In the genomic region with DNA sequence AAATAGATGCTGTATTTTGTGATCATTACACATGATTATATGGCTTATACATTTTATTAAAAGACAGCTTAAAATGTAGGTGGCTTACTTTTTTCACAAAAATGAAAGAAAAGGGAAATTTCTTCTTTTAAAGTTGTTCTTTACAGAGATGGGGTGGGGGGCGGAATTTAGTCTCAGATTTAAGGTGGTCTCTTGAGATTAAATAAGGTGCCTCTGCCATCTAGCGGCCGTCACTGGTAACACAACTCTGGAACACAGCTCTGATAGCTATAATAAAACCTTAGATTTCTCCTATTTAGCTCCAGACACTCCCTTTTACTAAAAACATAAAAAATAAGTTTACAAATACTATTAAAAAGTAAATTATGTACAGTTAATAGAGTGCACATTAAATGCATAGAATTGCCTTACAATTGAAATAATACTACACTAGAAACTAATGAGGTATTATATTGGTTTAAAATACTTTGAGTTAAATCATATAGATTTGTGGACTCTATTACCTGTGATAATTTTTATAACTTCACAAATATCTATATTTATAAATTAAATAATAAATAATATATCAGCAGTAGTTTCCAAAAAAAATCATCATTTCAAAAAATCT, we compare ENCODE assay signal across 8 cellular contexts.
DNase-seq lines count a peak whose midpoint lies in the region; ATAC-seq, FAIRE-seq and TF ChIP-seq lines count a peak whose summit lies in the region.

No MANE protein-coding gene starts in this region.

- CTCF ChIA-PET in A549 (lab: Yijun Ruan, JAX): interaction anchor here (0.6 to 4.8 kb wide), 31 partner anchors 9 to 1995 kb away, joined by 3 to 85 read pairs (median 3); no protein-coding TSS in a partner anchor

- H3K9me3 Mint-ChIP-seq in brain: no peaks in the 10 kb centered on the region

- H3K9me3 ChIP-seq in A549 (no peaks in the 10 kb centered on the region), T-helper 17 cell (ENCODE audit: control insufficient read depth, low read length, poor library complexity, severe bottlenecking) (no peaks in the 10 kb centered on the region)

- ATAC-seq in A549: peak in 1 of 2 experiments; percentile 59; a peak in 2 of 6 replicates
- ATAC-seq in T-helper 17 cell: peak; percentile 40

- FAIRE-seq in A549 (lab: Jason Lieb, UNC) (no peak), GM12891 (lab: Jason Lieb, UNC) (no peak)

- 4% methylated on average over 3 of the region's 3 CpGs for WGBS in A549 (ENCODE audit: missing lambda C conversion rate)

- H3K27me3 Mint-ChIP-seq in T-helper 17 cell (peaks cover 8% of the 10 kb centered on the region), brain (peaks cover 2% of the 10 kb centered on the region)

- no peak overlapping the region for H3K4me2 ChIP-seq in A549

- H3K4me3 Mint-ChIP-seq in T-helper 17 cell: no peak overlapping the region
- no peak overlapping the region for H3K4me3 Mint-ChIP-seq in brain

- POLR2A ChIA-PET in A549 (lab: Yijun Ruan, JAX): interaction anchor here (0.6 to 0.7 kb wide), 2 partner anchors 14 to 1491 kb away, joined by 3 read pairs; no protein-coding TSS in a partner anchor

- TF ChIP-seq RAD21 in A549 (conservative IDR thresholded peaks at IDR 0.05 in 1 of 2, IDR thresholded peaks at IDR 0.05 in 1 of 2): peak; percentile 72 to 81
- peak; percentile 71 for TF ChIP-seq RAD21 in Ishikawa (IDR thresholded peaks at IDR 0.05; ENCODE audit: low read depth)

- H3K27ac Mint-ChIP-seq in T-helper 17 cell: no peak overlapping the region
- no peak overlapping the region for H3K27ac Mint-ChIP-seq in brain

- H3K4me1 Mint-ChIP-seq in T-helper 17 cell (no peaks in the 10 kb centered on the region), brain (no peaks in the 10 kb centered on the region)

- TF ChIP-seq EP300 in A549 (IDR thresholded peaks at IDR 0.05) (no peak), Ishikawa (IDR thresholded peaks at IDR 0.05; ENCODE audit: borderline replicate concordance) (no peak)

- H3K36me3 Mint-ChIP-seq in T-helper 17 cell (ENCODE audit: low read depth) (no peaks in the 10 kb centered on the region), brain (no peaks in the 10 kb centered on the region)

- no peak overlapping the region for H3K4me3 ChIP-seq in A549
- no peak overlapping the region for H3K4me3 ChIP-seq in GM12865 (ENCODE audit: low read depth, low read length)

- no peaks in the 10 kb centered on the region for H3K4me1 ChIP-seq in A549

- H3K27ac ChIP-seq in A549: no peak overlapping the region

- peak; percentile 88 for TF ChIP-seq CTCF in A549 (IDR thresholded peaks at IDR 0.05)
- peak; percentile 72 for TF ChIP-seq CTCF in GM12865 (IDR thresholded peaks at IDR 0.05; ENCODE audit: insufficient read depth, low read depth, low read length, missing control alignments)
- TF ChIP-seq CTCF in brain (conservative IDR thresholded peaks at IDR 0.05): peak; percentile 98

- TF ChIP-seq POLR2A in A549 (IDR thresholded peaks at IDR 0.05; ENCODE audit: low read length): no peak
- TF ChIP-seq POLR2A in GM12891 (IDR thresholded peaks at IDR 0.05; ENCODE audit: low read depth, low read length): no peak

- DNase-seq in A549 (ENCODE audit: low read depth in 1 of 2, low spot score in 1 of 2): peak in 1 of 2 experiments; percentile 32
- DNase-seq in GM12865 (ENCODE audit: low read depth): peak; percentile 47
- DNase-seq in T-helper 17 cell: peak; percentile 15 to 16 (median 15)
- peak; percentile 57 for DNase-seq in islet precursor cell
- peak; percentile 49 for DNase-seq in stimulated activated CD4-positive, alpha-beta T cell treated with anti-CD3 and anti-CD28 coated beads, Interleukin-4, amount 100 ng/mL, for 1 hour
- DNase-seq in GM12891 (ENCODE audit: insufficient read length, low spot score): no peak

TF ChIP-seq in A549, 52 proteins besides CTCF, POLR2A, EP300 and RAD21:
- TF ChIP-seq JUN (IDR thresholded peaks at IDR 0.05) (no peak), SMC3 (IDR thresholded peaks at IDR 0.05) (peak; percentile 82)
TF ChIP-seq in A549: peak in this region for 1.

TF ChIP-seq in Ishikawa, 13 proteins besides CTCF, POLR2A, EP300 and RAD21:
- TF ChIP-seq NFIC (IDR thresholded peaks at IDR 0.05): no peak
- no peak for TF ChIP-seq TEAD4 (IDR thresholded peaks at IDR 0.05)
- TF ChIP-seq CEBPB (IDR thresholded peaks at IDR 0.05): no peak
- TF ChIP-seq YY1 (IDR thresholded peaks at IDR 0.05; ENCODE audit: low read depth): no peak
- no peak for TF ChIP-seq EGR1 (IDR thresholded peaks at IDR 0.05)
- TF ChIP-seq REST (IDR thresholded peaks at IDR 0.05; ENCODE audit: low read depth): no peak

TF ChIP-seq in GM12891, 5 proteins besides CTCF, POLR2A, EP300 and RAD21:
- TF ChIP-seq POU2F2 (IDR thresholded peaks at IDR 0.05; ENCODE audit: low read depth, low read length) (no peak), SPI1 (IDR thresholded peaks at IDR 0.05; ENCODE audit: low read depth, low read length) (no peak), TAF1 (IDR thresholded peaks at IDR 0.05; ENCODE audit: low read depth, low read length) (no peak), PAX5 (IDR thresholded peaks at IDR 0.05; ENCODE audit: insufficient read depth, low read length, severe bottlenecking) (no peak), POLR2AphosphoS5 (IDR thresholded peaks at IDR 0.05; ENCODE audit: low read depth, low read length) (no peak)
